In the genomic region with DNA sequence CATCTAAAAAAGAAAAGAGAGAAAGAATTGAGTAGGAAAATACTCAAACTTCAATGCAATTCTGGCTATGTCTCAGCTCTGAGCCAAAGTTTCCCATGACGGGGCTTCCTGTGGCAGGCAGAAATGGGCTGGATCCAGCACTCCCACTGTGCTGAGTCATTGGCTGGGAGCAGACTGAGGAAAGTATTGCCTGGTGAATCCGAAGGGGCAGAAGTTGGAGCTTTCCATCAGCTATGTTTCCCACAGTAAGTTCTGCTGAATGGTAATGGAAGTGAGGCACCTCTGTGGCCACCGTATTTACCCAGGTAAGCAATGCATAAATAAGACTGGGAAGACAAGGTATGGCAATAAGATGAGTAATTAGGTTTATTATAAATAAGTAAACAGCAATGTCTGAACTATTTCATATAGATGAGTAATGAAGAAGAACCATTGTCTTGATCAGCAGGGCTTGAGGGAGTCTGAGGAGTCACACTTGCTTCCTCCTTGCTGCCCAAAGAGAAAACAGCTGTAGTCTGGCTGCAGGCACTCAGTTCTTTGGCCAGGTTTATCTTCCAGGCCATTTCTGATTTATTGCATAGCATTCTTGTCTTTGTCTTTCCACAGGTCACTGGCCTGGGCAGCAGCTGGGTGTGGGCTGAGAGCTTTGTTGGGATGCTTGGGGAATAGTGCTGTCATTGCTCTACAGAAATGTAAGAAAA, we compare ENCODE assay signal across 13 cellular contexts.
A peak's percentile ranks its signal among the peaks of the same experiment; 100 is the strongest.
DNase-seq lines count a peak whose midpoint lies in the region; ATAC-seq and TF ChIP-seq lines count a peak whose summit lies in the region.
"Had no signal": no experiment of that assay in that cellular context is flagged by ENCODE, and none has a peak within 500 bp of the region (broad histone marks: within the 10 kb centered on the region; RNA-seq: fewer than 3 reads in every experiment).

No MANE protein-coding gene starts in this region.

- ATAC-seq in activated CD8-positive, alpha-beta T cell treated with anti-CD3 and anti-CD28 coated beads, Interleukin-2, amount 10 ng/mL, durations not matched to agents 7 days and 5 days = no peak
- ATAC-seq in GM21526 (IDR thresholded peaks at IDR 0.05; ENCODE audit: low FRiP score, unreplicated experiment) = no peak

- TF ChIP-seq CTCF in nephron progenitor cell (IDR thresholded peaks at IDR 0.05) (no peak), vagina (IDR thresholded peaks at IDR 0.05) (no peak), spleen (IDR thresholded peaks at IDR 0.05 in 8 of 11, conservative IDR thresholded peaks at IDR 0.05 in 3 of 11) (no peak)

- no peaks in the 10 kb centered on the region for H3K4me1 ChIP-seq in vagina
- H3K4me1 ChIP-seq in spleen = no peaks in the 10 kb centered on the region
- H3K4me1 ChIP-seq: parathyroid adenoma had no signal

- intact Hi-C loops in vagina (cut with DNase I) = no loop called here
- intact Hi-C loops in spleen (cut with DNase I; ENCODE audit: low total_unique reads) = no loop called here

- 56 to 71% (median 62%) methylated on average over 3 of the region's 3 CpGs for WGBS in spleen, 5 donors

- H3K4me3 Mint-ChIP-seq in nephron progenitor cell = no peak overlapping the region
- no peak overlapping the region for H3K4me3 Mint-ChIP-seq in activated CD8-positive, alpha-beta T cell treated with anti-CD3 and anti-CD28 coated beads, Interleukin-2, amount 10 ng/mL, durations not matched to agents 7 days and 5 days
- H3K4me3 Mint-ChIP-seq: activated CD4-positive, alpha-beta memory T cell treated with anti-CD3 and anti-CD28 coated beads, Interleukin-2, amount 10 ng/mL, durations not matched to agents 7 days and 5 days; activated naive CD8-positive, alpha-beta T cell treated with anti-CD3 and anti-CD28 coated beads, Interleukin-2, amount 10 ng/mL, durations not matched to agents 7 days and 5 days had no signal

- POLR2A ChIA-PET in activated CD8-positive, alpha-beta T cell treated with anti-CD3 and anti-CD28 coated beads, Interleukin-2, amount 10 ng/mL, durations not matched to agents 7 days and 5 days (lab: Charles Lee) = no interaction called here

- H3K9me3 ChIP-seq in vagina = no peaks in the 10 kb centered on the region
- H3K9me3 ChIP-seq in spleen = no peaks in the 10 kb centered on the region

- H3K27me3 ChIP-seq in vagina (no peaks in the 10 kb centered on the region), spleen (replicated peaks in 1 of 7) (no peaks in the 10 kb centered on the region)

- H3K27ac ChIP-seq in vagina = no peak overlapping the region
- H3K27ac ChIP-seq in spleen = no peak overlapping the region
- H3K27ac ChIP-seq: parathyroid adenoma had no signal

- H3K4me1 Mint-ChIP-seq in nephron progenitor cell = peaks cover 30% of the 10 kb centered on the region
- no peaks in the 10 kb centered on the region for H3K4me1 Mint-ChIP-seq in activated CD8-positive, alpha-beta T cell treated with anti-CD3 and anti-CD28 coated beads, Interleukin-2, amount 10 ng/mL, durations not matched to agents 7 days and 5 days (ENCODE audit: low read depth)
- H3K4me1 Mint-ChIP-seq: activated CD4-positive, alpha-beta memory T cell treated with anti-CD3 and anti-CD28 coated beads, Interleukin-2, amount 10 ng/mL, durations not matched to agents 7 days and 5 days; activated naive CD8-positive, alpha-beta T cell treated with anti-CD3 and anti-CD28 coated beads, Interleukin-2, amount 10 ng/mL, durations not matched to agents 7 days and 5 days had no signal

- no peaks in the 10 kb centered on the region for H3K36me3 ChIP-seq in vagina
- no peaks in the 10 kb centered on the region for H3K36me3 ChIP-seq in spleen

- H3K36me3 Mint-ChIP-seq in nephron progenitor cell (ENCODE audit: low read depth) = no peaks in the 10 kb centered on the region
- H3K36me3 Mint-ChIP-seq in activated CD8-positive, alpha-beta T cell treated with anti-CD3 and anti-CD28 coated beads, Interleukin-2, amount 10 ng/mL, durations not matched to agents 7 days and 5 days (ENCODE audit: low read depth) = no peaks in the 10 kb centered on the region
- H3K36me3 Mint-ChIP-seq: activated naive CD8-positive, alpha-beta T cell treated with anti-CD3 and anti-CD28 coated beads, Interleukin-2, amount 10 ng/mL, durations not matched to agents 7 days and 5 days had no signal

- CTCF ChIA-PET in activated CD8-positive, alpha-beta T cell treated with anti-CD3 and anti-CD28 coated beads, Interleukin-2, amount 10 ng/mL, durations not matched to agents 7 days and 5 days (lab: Charles Lee) = no interaction called here

- H3K4me3 ChIP-seq in vagina = no peak overlapping the region
- H3K4me3 ChIP-seq in spleen = no peak overlapping the region

- no peaks in the 10 kb centered on the region for H3K27me3 Mint-ChIP-seq in nephron progenitor cell (ENCODE audit: low read depth, poor library complexity)
- no peaks in the 10 kb centered on the region for H3K27me3 Mint-ChIP-seq in activated CD8-positive, alpha-beta T cell treated with anti-CD3 and anti-CD28 coated beads, Interleukin-2, amount 10 ng/mL, durations not matched to agents 7 days and 5 days (ENCODE audit: low read depth)
- H3K27me3 Mint-ChIP-seq: activated CD4-positive, alpha-beta memory T cell treated with anti-CD3 and anti-CD28 coated beads, Interleukin-2, amount 10 ng/mL, durations not matched to agents 7 days and 5 days; activated naive CD8-positive, alpha-beta T cell treated with anti-CD3 and anti-CD28 coated beads, Interleukin-2, amount 10 ng/mL, durations not matched to agents 7 days and 5 days had no signal

- DNase-seq in EH (ENCODE audit: low read depth) (peak; percentile 41), RKO (ENCODE audit: low spot score) (peak; percentile 83), fibroblast of peridontal ligament (ENCODE audit: extremely low read depth) (peak; percentile 1), nephron progenitor cell (peak; percentile 10), vagina (ENCODE audit: extremely low spot score in 2 of 2) (no peak), spleen (no peak)
- DNase-seq in activated CD8-positive, alpha-beta T cell treated with anti-CD3 and anti-CD28 coated beads, Interleukin-2, amount 10 ng/mL, durations not matched to agents 7 days and 5 days = no peak
- DNase-seq: activated CD4-positive, alpha-beta memory T cell treated with anti-CD3 and anti-CD28 coated beads, Interleukin-2, amount 10 ng/mL, durations not matched to agents 7 days and 5 days; activated naive CD8-positive, alpha-beta T cell treated with anti-CD3 and anti-CD28 coated beads, Interleukin-2, amount 10 ng/mL, durations not matched to agents 7 days and 5 days; Calu3; NCI-H774 had no signal

- H3K9me3 Mint-ChIP-seq in nephron progenitor cell = no peaks in the 10 kb centered on the region
- no peaks in the 10 kb centered on the region for H3K9me3 Mint-ChIP-seq in activated CD8-positive, alpha-beta T cell treated with anti-CD3 and anti-CD28 coated beads, Interleukin-2, amount 10 ng/mL, durations not matched to agents 7 days and 5 days (ENCODE audit: insufficient read depth)
- H3K9me3 Mint-ChIP-seq: activated CD4-positive, alpha-beta memory T cell treated with anti-CD3 and anti-CD28 coated beads, Interleukin-2, amount 10 ng/mL, durations not matched to agents 7 days and 5 days; activated naive CD8-positive, alpha-beta T cell treated with anti-CD3 and anti-CD28 coated beads, Interleukin-2, amount 10 ng/mL, durations not matched to agents 7 days and 5 days had no signal

- no peak overlapping the region for H3K27ac Mint-ChIP-seq in nephron progenitor cell
- no peak overlapping the region for H3K27ac Mint-ChIP-seq in activated CD8-positive, alpha-beta T cell treated with anti-CD3 and anti-CD28 coated beads, Interleukin-2, amount 10 ng/mL, durations not matched to agents 7 days and 5 days
- H3K27ac Mint-ChIP-seq: activated CD4-positive, alpha-beta memory T cell treated with anti-CD3 and anti-CD28 coated beads, Interleukin-2, amount 10 ng/mL, durations not matched to agents 7 days and 5 days; activated naive CD8-positive, alpha-beta T cell treated with anti-CD3 and anti-CD28 coated beads, Interleukin-2, amount 10 ng/mL, durations not matched to agents 7 days and 5 days had no signal

- TF ChIP-seq POLR2A in vagina (IDR thresholded peaks at IDR 0.05) (no peak), spleen (IDR thresholded peaks at IDR 0.05) (no peak)

Comparison
In these comparisons a context has a peak if more than half of its experiments do, and no peak if none do; other contexts are left out.
1. DNase-seq: peak in EH (single experiment), RKO (single experiment), fibroblast of peridontal ligament (single experiment) and nephron progenitor cell (single experiment); none in vagina (0 of 2), activated CD8-positive, alpha-beta T cell treated with anti-CD3 and anti-CD28 coated beads, Interleukin-2, amount 10 ng/mL, durations not matched to agents 7 days and 5 days (single experiment) and spleen (single experiment).